25 cellular contexts compared by ENCODE assay signal in genomic region chr6:167467793-167468431, GRCh38.
"Had no signal": no experiment of that assay in that cellular context is flagged by ENCODE, and none has a peak within 500 bp of the region (broad histone marks: within the 10 kb centered on the region; RNA-seq: fewer than 3 reads in every experiment).

No MANE protein-coding gene starts in this region.

- H3K4me1 ChIP-seq: gastrocnemius medialis, parathyroid adenoma had no signal

- H3K4me3 ChIP-seq: coronary artery, gastrocnemius medialis, lung, smooth muscle cell, stomach, testis, tibial artery had no signal

- H3K27me3 ChIP-seq: gastrocnemius medialis, neutrophil, stomach, testis, tibial artery had no signal

- H3K27ac Mint-ChIP-seq: effector memory CD8-positive, alpha-beta T cell; memory B cell; natural killer cell; progenitor cell of endocrine pancreas; stimulated activated effector memory CD8-positive, alpha-beta T cell treated with anti-CD3 and anti-CD28 coated beads, Interleukin-12 subunit alpha, Interleukin-12 subunit beta, amount 100 ng/mL, for 72 hours; type B pancreatic cell had no signal

- H3K9me3 Mint-ChIP-seq: effector memory CD8-positive, alpha-beta T cell; memory B cell; natural killer cell; stimulated activated effector memory CD8-positive, alpha-beta T cell treated with anti-CD3 and anti-CD28 coated beads, Interleukin-12 subunit alpha, Interleukin-12 subunit beta, amount 100 ng/mL, for 72 hours; type B pancreatic cell had no signal

- H3K36me3 Mint-ChIP-seq: memory B cell; natural killer cell; stimulated activated effector memory CD8-positive, alpha-beta T cell treated with anti-CD3 and anti-CD28 coated beads, Interleukin-12 subunit alpha, Interleukin-12 subunit beta, amount 100 ng/mL, for 72 hours; type B pancreatic cell had no signal

- H3K9me3 ChIP-seq: gastrocnemius medialis, neutrophil, stomach, testis, tibial artery had no signal

- H3K9ac ChIP-seq: parathyroid adenoma had no signal

- H3K4me3 Mint-ChIP-seq: effector memory CD8-positive, alpha-beta T cell; memory B cell; natural killer cell; stimulated activated effector memory CD8-positive, alpha-beta T cell treated with anti-CD3 and anti-CD28 coated beads, Interleukin-12 subunit alpha, Interleukin-12 subunit beta, amount 100 ng/mL, for 72 hours; type B pancreatic cell had no signal

- H3K27ac ChIP-seq: coronary artery, epithelial cell of prostate, gastrocnemius medialis, neutrophil, parathyroid adenoma, stomach, testis, tibial artery had no signal

- H3K27me3 Mint-ChIP-seq: memory B cell, type B pancreatic cell had no signal

- DNase-seq: dermis blood vessel endothelial cell; effector memory CD8-positive, alpha-beta T cell; foreskin fibroblast; gastrocnemius medialis; natural killer cell; stimulated activated CD4-positive, alpha-beta T cell treated with anti-CD3 and anti-CD28 coated beads, Interleukin-12 subunit alpha, Interleukin-12 subunit beta, amount 100 ng/mL, for 4 hours; stimulated activated CD4-positive, alpha-beta T cell treated with anti-CD3 and anti-CD28 coated beads, Interleukin-1b, Interleukin-23, amount 100 ng/mL, for 48 hours; stimulated activated CD4-positive, alpha-beta T cell treated with anti-CD3 and anti-CD28 coated beads, Interleukin-4, amount 100 ng/mL, for 1 hour; stimulated activated naive CD4-positive, alpha-beta T cell treated with Interleukin-2 at 50 U/mL for 16 hours; stomach; testis; tibial artery had no signal

- FAIRE-seq: keratinocyte had no signal

- H3K36me3 ChIP-seq: gastrocnemius medialis, neutrophil, stomach, tibial artery had no signal

- H3K4me2 ChIP-seq: smooth muscle cell had no signal

- H3K79me2 ChIP-seq: parathyroid adenoma had no signal

- H3K4me1 Mint-ChIP-seq: memory B cell; natural killer cell; stimulated activated effector memory CD8-positive, alpha-beta T cell treated with anti-CD3 and anti-CD28 coated beads, Interleukin-12 subunit alpha, Interleukin-12 subunit beta, amount 100 ng/mL, for 72 hours had no signal

- H2AFZ ChIP-seq: parathyroid adenoma had no signal

- ATAC-seq: effector memory CD8-positive, alpha-beta T cell; esophagus mucosa; gastrocnemius medialis; natural killer cell; sciatic nerve; stimulated activated effector memory CD8-positive, alpha-beta T cell treated with anti-CD3 and anti-CD28 coated beads, Interleukin-12 subunit alpha, Interleukin-12 subunit beta, amount 100 ng/mL, for 72 hours had no signal
